ENCODE assay signal across 17 cellular contexts in genomic region chr2:119753930-119754321, GRCh38. TPM values are rescaled to one million over a fixed set of nuclear protein-coding genes. Genes with fewer than 3 reads are reported as not detected.
DNase-seq lines count a peak whose midpoint lies in the region; ATAC-seq, FAIRE-seq and TF ChIP-seq lines count a peak whose summit lies in the region.
"Had no signal": no experiment of that assay in that cellular context is flagged by ENCODE, and none has a peak within 500 bp of the region (broad histone marks: within the 10 kb centered on the region; RNA-seq: fewer than 3 reads in every experiment).

No MANE protein-coding gene starts in this region.

- H3K27ac ChIP-seq in HepG2 (ENCODE audit: extremely low read length, insufficient read depth, low read length) = no peak overlapping the region
- H3K27ac ChIP-seq in right lobe of liver = no peak overlapping the region
- no peak overlapping the region for H3K27ac ChIP-seq in esophagus muscularis mucosa (replicated peaks in 1 of 4)
- H3K27ac ChIP-seq in gastrocnemius medialis = peak overlapping the region in 2 of 4 donors; percentile 6 to 8
- H3K27ac ChIP-seq in CD8-positive, alpha-beta T cell (ENCODE audit: low read depth, low read length) = no peak overlapping the region
- H3K27ac ChIP-seq: body of pancreas had no signal

- no peak overlapping the region for H3K4me3 ChIP-seq in HepG2 (replicated peaks in 1 of 3; ENCODE audit: insufficient read depth in 1 of 3, low read depth in 2 of 3, low read length in 3 of 3)
- no peak overlapping the region for H3K4me3 ChIP-seq in right lobe of liver
- no peak overlapping the region for H3K4me3 ChIP-seq in fibroblast of the aortic adventitia (ENCODE audit: low read depth, low read length)
- H3K4me3 ChIP-seq in esophagus muscularis mucosa = no peak overlapping the region
- no peak overlapping the region for H3K4me3 ChIP-seq in gastrocnemius medialis
- no peak overlapping the region for H3K4me3 ChIP-seq in CD8-positive, alpha-beta T cell (ENCODE audit: low read depth, low read length)
- H3K4me3 ChIP-seq: body of pancreas had no signal

- peaks cover 7% of the 10 kb centered on the region for H3K27me3 Mint-ChIP-seq in T-helper 17 cell
- H3K27me3 Mint-ChIP-seq in CD8-positive, alpha-beta T cell (ENCODE audit: low read depth) = no peaks in the 10 kb centered on the region
- H3K27me3 Mint-ChIP-seq: activated B cell treated with CpG ODN at 0.5 μM for 24 hours had no signal

- H3K4me2 ChIP-seq in HepG2 (ENCODE audit: low read depth, low read length) = no peak overlapping the region

- TF ChIP-seq CTCF in HepG2 (CRISPR knock-in tag; IDR thresholded peaks at IDR 0.05) (no peak), right lobe of liver (IDR thresholded peaks at IDR 0.05) (no peak), fibroblast of the aortic adventitia (IDR thresholded peaks at IDR 0.05; ENCODE audit: insufficient read depth, low read length) (no peak), esophagus muscularis mucosa (IDR thresholded peaks at IDR 0.05) (no peak), gastrocnemius medialis (IDR thresholded peaks at IDR 0.05 in 4 of 5, conservative IDR thresholded peaks at IDR 0.05 in 1 of 5) (no peak)
- no peak for TF ChIP-seq CTCF in CD8-positive, alpha-beta T cell (IDR thresholded peaks at IDR 0.05)

- POLR2A ChIA-PET in HepG2 (lab: Yijun Ruan, JAX) = no interaction called here
- POLR2A ChIA-PET in CD8-positive, alpha-beta T cell (lab: Charles Lee) = no interaction called here

- no peaks in the 10 kb centered on the region for H3K36me3 Mint-ChIP-seq in T-helper 17 cell (ENCODE audit: low read depth)
- H3K36me3 Mint-ChIP-seq in CD8-positive, alpha-beta T cell = no peaks in the 10 kb centered on the region

- CTCF ChIA-PET in HepG2 (lab: Yijun Ruan, JAX; ENCODE audit: low intra/inter-chr PET ratio, low total read pairs) = interaction anchor here (1.1 to 3.4 kb wide), 3 partner anchors 10 to 70 kb away, joined by 3 to 72 read pairs (median 11); no protein-coding TSS in a partner anchor
- CTCF ChIA-PET in CD8-positive, alpha-beta T cell (lab: Charles Lee) = interaction anchor here (0.6 to 5.0 kb wide), 27 partner anchors 14 to 927 kb away, joined by 3 to 63 read pairs (median 5); no protein-coding TSS in a partner anchor

- no peaks in the 10 kb centered on the region; a peak in 2 of 5 replicates for H3K27me3 ChIP-seq in HepG2 (ENCODE audit: control insufficient read depth in 1 of 2, insufficient read depth in 2 of 2, low read length in 2 of 2)
- H3K27me3 ChIP-seq in right lobe of liver = no peaks in the 10 kb centered on the region
- H3K27me3 ChIP-seq in esophagus muscularis mucosa = no peaks in the 10 kb centered on the region
- no peaks in the 10 kb centered on the region for H3K27me3 ChIP-seq in gastrocnemius medialis
- H3K27me3 ChIP-seq in CD8-positive, alpha-beta T cell (ENCODE audit: insufficient read depth, low read length) = no peaks in the 10 kb centered on the region
- H3K27me3 ChIP-seq: body of pancreas had no signal

- H3K4me1 ChIP-seq in HepG2 (ENCODE audit: insufficient read depth, low read length) = peaks cover 26% of the 10 kb centered on the region
- peaks cover 0 to 22% (median 4%) of the 10 kb centered on the region in 4 donors for H3K4me1 ChIP-seq in right lobe of liver
- peaks cover 0 to 4% (median 2%) of the 10 kb centered on the region in 4 donors for H3K4me1 ChIP-seq in esophagus muscularis mucosa
- peaks cover 5 to 21% of the 10 kb centered on the region in 2 donors for H3K4me1 ChIP-seq in gastrocnemius medialis
- H3K4me1 ChIP-seq in CD8-positive, alpha-beta T cell (ENCODE audit: insufficient read depth, low read length) = peaks cover 4% of the 10 kb centered on the region
- H3K4me1 ChIP-seq: Caco-2 had no signal

- H3K4me1 Mint-ChIP-seq in T-helper 17 cell = peaks cover 16% of the 10 kb centered on the region
- peaks cover 11% of the 10 kb centered on the region for H3K4me1 Mint-ChIP-seq in CD8-positive, alpha-beta T cell (ENCODE audit: low read depth)

- BruUV-seq in HepG2 (replicated peaks; lab: Mats Ljungman, UMichigan) = no TSS peak

- no peak overlapping the region for H3K9ac ChIP-seq in HepG2 (ENCODE audit: insufficient read depth, low read depth, low read length)

- intact Hi-C loops in HepG2 (cut with micrococcal nuclease; ENCODE audit: unreplicated experiment) (loop anchor here (1.0 to 2.0 kb wide), 3 partner anchors 51 to 421 kb away; no protein-coding TSS in a partner anchor), right lobe of liver (cut with DNase I) (loop anchor here in 1 of 2 donors (10.0 kb wide), 1 partner anchor 71 kb away; no protein-coding TSS in a partner anchor), esophagus muscularis mucosa (cut with DNase I) (loop anchor here (2.0 to 5.0 kb wide), 2 partner anchors 69 to 423 kb away; no protein-coding TSS in a partner anchor), gastrocnemius medialis (cut with DNase I; ENCODE audit: low total_unique reads) (loop anchor here (1.0 to 10.0 kb wide), 3 partner anchors 69 to 1421 kb away; no protein-coding TSS in a partner anchor)
- intact Hi-C loops in CD8-positive, alpha-beta T cell (cut with DNase I, micrococcal nuclease) = loop anchor here (1.0 to 10.0 kb wide), 8 partner anchors 69 to 1981 kb away; partner anchors contain the start of genes NIFK (in 2 of the 2) and CCDC93 (in 1 of the 2)

- no peak overlapping the region for H3K4me3 Mint-ChIP-seq in T-helper 17 cell
- H3K4me3 Mint-ChIP-seq in CD8-positive, alpha-beta T cell = no peak overlapping the region
- H3K4me3 Mint-ChIP-seq: activated B cell treated with CpG ODN at 0.5 μM for 24 hours; activated T-cell treated with anti-CD3 and anti-CD28 coated beads, Interleukin-2, amount 50 U/mL, for 4 hours; B cell had no signal

- in situ Hi-C loops in HepG2 (cut with HindIII; ENCODE audit: extremely low pct_ligation_motif_present, low pct_unique_long_range_greater_than_20kb) = no loop called here
- in situ Hi-C loops in gastrocnemius medialis (cut with MboI; ENCODE audit: low sequenced_read_pairs in 4 of 4) = loop anchor here (5.0 to 25.0 kb wide), 6 partner anchors 68 to 423 kb away; partner anchors contain the start of gene EPB41L5 (in 1 of the 4)

- no peaks in the 10 kb centered on the region for H3K36me3 ChIP-seq in HepG2 (replicated peaks in 1 of 2; ENCODE audit: control insufficient read depth in 1 of 2, insufficient read depth in 2 of 2, low read length in 2 of 2)
- H3K36me3 ChIP-seq in right lobe of liver = no peaks in the 10 kb centered on the region
- no peaks in the 10 kb centered on the region for H3K36me3 ChIP-seq in esophagus muscularis mucosa
- no peaks in the 10 kb centered on the region for H3K36me3 ChIP-seq in gastrocnemius medialis
- no peaks in the 10 kb centered on the region for H3K36me3 ChIP-seq in CD8-positive, alpha-beta T cell (ENCODE audit: insufficient read depth, low read length)

- peak overlapping the region; percentile 47 for H3K27ac Mint-ChIP-seq in T-helper 17 cell
- no peak overlapping the region for H3K27ac Mint-ChIP-seq in CD8-positive, alpha-beta T cell
- H3K27ac Mint-ChIP-seq: activated B cell treated with CpG ODN at 0.5 μM for 24 hours, B cell had no signal

- H3K9me3 ChIP-seq in HepG2 (ENCODE audit: low read length) (no peaks in the 10 kb centered on the region), right lobe of liver (no peaks in the 10 kb centered on the region), T-helper 17 cell (ENCODE audit: control insufficient read depth, low read length, poor library complexity, severe bottlenecking) (no peaks in the 10 kb centered on the region), esophagus muscularis mucosa (no peaks in the 10 kb centered on the region), gastrocnemius medialis (no peaks in the 10 kb centered on the region)
- H3K9me3 ChIP-seq in CD8-positive, alpha-beta T cell (ENCODE audit: low read length) = no peaks in the 10 kb centered on the region
- H3K9me3 ChIP-seq: body of pancreas, Caco-2 had no signal

- no peak for TF ChIP-seq RAD21 in HepG2 (CRISPR knock-in tag; IDR thresholded peaks at IDR 0.05)

- DNase-seq in HepG2 (ENCODE audit: low spot score) (no peak), right lobe of liver (no peak), T-helper 17 cell (no peak), fibroblast of the aortic adventitia (ENCODE audit: low read depth) (peak; percentile 52), esophagus muscularis mucosa (ENCODE audit: extremely low spot score) (no peak), gastrocnemius medialis (no peak)
- no peak for DNase-seq in CD8-positive, alpha-beta T cell
- DNase-seq: activated B cell treated with CpG ODN at 0.5 μM for 24 hours; activated CD4-positive, alpha-beta T cell treated with anti-CD3 and anti-CD28 coated beads, Interleukin-2, amount 50 U/mL, for 1 hour; activated naive CD4-positive, alpha-beta T cell; activated T-cell treated with anti-CD3 and anti-CD28 coated beads, Interleukin-2, amount 50 U/mL, for 4 hours; left cardiac atrium; stimulated activated naive CD8-positive, alpha-beta T cell treated with anti-CD3 and anti-CD28 coated beads, Interleukin-15, Interleukin-2, amounts not matched to agents 100 U/mL and 50 U/mL, for 24 hours had no signal

- no peak for FAIRE-seq in HepG2 (lab: Jason Lieb, UNC)

- TF ChIP-seq EP300 in HepG2 (IDR thresholded peaks at IDR 0.05; ENCODE audit: low read depth in 2 of 2, low read length in 2 of 2) (no peak), HepG2 (CRISPR knock-in tag; IDR thresholded peaks at IDR 0.05; ENCODE audit: borderline replicate concordance) (no peak), esophagus muscularis mucosa (IDR thresholded peaks at IDR 0.05) (no peak)

- WGBS in HepG2 (ENCODE audit: low lambda C conversion rate) = 93% methylated on average over 1 of the region's 1 CpG
- 92% methylated on average over 1 of the region's 1 CpG for WGBS in right lobe of liver (ENCODE audit: insufficient coverage, low coverage, low lambda C conversion rate, missing lambda C conversion rate)
- WGBS in esophagus muscularis mucosa = 93% methylated on average over 1 of the region's 1 CpG

- TF ChIP-seq POLR2A in HepG2 (IDR thresholded peaks at IDR 0.05; ENCODE audit: insufficient read depth in 1 of 2, low read depth in 2 of 2, low read length in 2 of 2) (no peak), right lobe of liver (IDR thresholded peaks at IDR 0.05) (no peak), esophagus muscularis mucosa (IDR thresholded peaks at IDR 0.05; ENCODE audit: low read depth) (no peak), gastrocnemius medialis (IDR thresholded peaks at IDR 0.05) (no peak)

- no peaks in the 10 kb centered on the region for H3K9me3 Mint-ChIP-seq in CD8-positive, alpha-beta T cell
- H3K9me3 Mint-ChIP-seq: activated B cell treated with CpG ODN at 0.5 μM for 24 hours; activated T-cell treated with anti-CD3 and anti-CD28 coated beads, Interleukin-2, amount 50 U/mL, for 4 hours had no signal

- no peaks in the 10 kb centered on the region for H3K79me2 ChIP-seq in HepG2 (ENCODE audit: insufficient read depth, low read length)

- no peak overlapping the region for H2AFZ ChIP-seq in HepG2 (ENCODE audit: low read length)

- ATAC-seq in HepG2 (no peak), right lobe of liver (no peak), T-helper 17 cell (no peak), GM18868 (IDR thresholded peaks at IDR 0.05; ENCODE audit: unreplicated experiment) (no peak), gastrocnemius medialis (no peak)
- no peak for ATAC-seq in CD8-positive, alpha-beta T cell

- no peaks in the 10 kb centered on the region for H4K20me1 ChIP-seq in HepG2 (ENCODE audit: insufficient read depth, low read length)

RNA-seq across cellular contexts. Expression of gene PTPN4, which starts 5.8 kb away (rescaled TPM):
- total RNA-seq in HepG2 (2016; rRNA removed; fragmentation: Illumina TruSeq; extraction: Trizol) (34.6 and 40.4 TPM in 2 replicates), right lobe of liver (10 to 100 TPM in 5 of 6 experiments, 1 to 10 TPM in 1; 8.5 to 19.9 (median 14.8) TPM), T-helper 17 cell (100 to 1,000 TPM; 128 to 149 TPM), fibroblast of the aortic adventitia (ENCODE audit: low replicate concordance) (11.5 and 20.6 TPM in 2 replicates), esophagus muscularis mucosa (10 to 100 TPM; 21.3 to 39.9 (median 24.7) TPM), gastrocnemius medialis (10 to 100 TPM; 12.7 to 37.8 (median 33.5) TPM)
- 42.5 and 43.6 TPM in 2 replicates for total RNA-seq in HepG2 (2016; cell fraction: cytosol; rRNA removed; fragmentation: Illumina TruSeq; extraction: Trizol; ENCODE audit: low read depth)
- 38.0 and 42.0 TPM in 2 replicates for total RNA-seq in HepG2 (2016; cell fraction: insoluble cytoplasmic fraction; rRNA removed; fragmentation: Illumina TruSeq; extraction: Trizol)
- 38.5 and 42.3 TPM in 2 replicates for total RNA-seq in HepG2 (2016; cell fraction: membrane; rRNA removed; fragmentation: Illumina TruSeq; extraction: Trizol)
- 46.5 and 59.3 TPM in 2 replicates for total RNA-seq in HepG2 (2016; cell fraction: nucleus; rRNA removed; fragmentation: Illumina TruSeq; extraction: Trizol)
- 20.3 and 21.7 TPM in 2 replicates for polyA plus RNA-seq in HepG2 (2011; rRNA removed)
- polyA plus RNA-seq in HepG2 (2011; cell fraction: cytosol; rRNA removed) = 5.8 and 7.6 TPM in 2 replicates
- 21.9 and 22.6 TPM in 2 replicates for polyA plus RNA-seq in HepG2 (2011; cell fraction: nucleus; rRNA removed)
- 8.1 and 8.3 TPM in 2 replicates for polyA plus RNA-seq in HepG2 (2012)
- 3.4 and 4.0 TPM in 2 replicates for polyA plus RNA-seq in HepG2 (2016; cell fraction: cytosol; fragmentation: Illumina TruSeq; extraction: Trizol; ENCODE audit: low read depth)
- 16.3 and 19.3 TPM in 2 replicates for polyA plus RNA-seq in HepG2 (2016; cell fraction: insoluble cytoplasmic fraction; fragmentation: Illumina TruSeq; extraction: Trizol; ENCODE audit: low read depth)
- 5.1 and 9.5 TPM in 2 replicates for polyA plus RNA-seq in HepG2 (2016; cell fraction: membrane; fragmentation: Illumina TruSeq; extraction: Trizol; ENCODE audit: low read depth)
- polyA plus RNA-seq in HepG2 (2016; cell fraction: nucleus; fragmentation: Illumina TruSeq; extraction: Trizol; ENCODE audit: insufficient read depth, low read depth) = 17.2 and 24.4 TPM in 2 replicates
- 60.8 and 71.6 TPM in 2 replicates for polyA minus RNA-seq in HepG2 (2011; rRNA and poly(A)+ RNA removed; ENCODE audit: low replicate concordance)
- 27.8 and 28.0 TPM in 2 replicates for polyA minus RNA-seq in HepG2 (2011; cell fraction: cytosol; rRNA and poly(A)+ RNA removed)
- polyA minus RNA-seq in HepG2 (2011; cell fraction: nucleus; rRNA and poly(A)+ RNA removed) = 139 and 141 TPM in 2 replicates
- 100 to 1,000 TPM; 104 to 105 TPM for total RNA-seq in CD8-positive, alpha-beta T cell
